ENCODE assay signal across 25 cellular contexts in the genomic region with DNA sequence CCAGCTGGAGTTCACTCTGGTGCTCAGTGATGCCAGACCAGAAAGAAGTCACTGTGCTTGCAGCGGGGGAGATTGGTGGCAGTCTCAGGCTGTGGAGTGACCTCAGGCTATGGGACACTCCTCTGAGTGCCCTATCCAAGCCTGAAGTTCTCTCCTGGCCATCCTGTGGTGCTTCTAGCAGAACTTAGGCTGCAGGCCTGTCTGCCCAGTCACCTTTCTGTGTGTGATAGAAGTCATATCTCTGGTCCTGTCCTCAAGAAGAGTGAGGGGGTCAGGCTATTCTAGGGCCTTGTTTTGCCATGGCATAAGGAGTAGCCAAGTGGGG. TPM values are rescaled to one million over a fixed set of nuclear protein-coding genes. Genes with fewer than 3 reads are reported as not detected.
DNase-seq lines count a peak whose midpoint lies in the region; ATAC-seq and TF ChIP-seq lines count a peak whose summit lies in the region.
"Had no signal": no experiment of that assay in that cellular context is flagged by ENCODE, and none has a peak within 500 bp of the region (broad histone marks: within the 10 kb centered on the region; RNA-seq: fewer than 3 reads in every experiment).

No MANE protein-coding gene starts in this region.

- peak overlapping the region; percentile 87 to 97 (median 94) for H3K27ac ChIP-seq in transverse colon
- no peak overlapping the region for H3K27ac ChIP-seq in right lobe of liver
- H3K27ac ChIP-seq: 22Rv1 had no signal

- peak; percentile 11 for DNase-seq in activated CD4-positive, alpha-beta memory T cell treated with anti-CD3 and anti-CD28 coated beads, Interleukin-2, amount 10 ng/mL, durations not matched to agents 7 days and 5 days
- no peak for DNase-seq in activated CD4-positive, alpha-beta memory T cell treated with anti-CD3 and anti-CD28 coated beads for 36 hours
- DNase-seq in endothelial cell (ENCODE audit: low spot score) (no peak), transverse colon (no peak), NCI-H748 (lab: John Stamatoyannopoulos, UW; ENCODE audit: unreplicated experiment) (no peak), right lobe of liver (no peak)
- DNase-seq: brain microvascular endothelial cell; cortex of kidney; foreskin fibroblast; hippocampal formation; NCI-H1092 treated with DMSO at 0.1 percent for 48 hours; NCI-H2029 treated with DMSO at 0.1 percent for 48 hours; RPMI8226; stimulated activated CD4-positive, alpha-beta T cell treated with anti-CD3 and anti-CD28 coated beads, Interleukin-1b, Interleukin-23, amount 100 ng/mL, for 48 hours; stimulated activated naive CD4-positive, alpha-beta T cell; T1000; upper lobe of left lung had no signal

- no peaks in the 10 kb centered on the region for H3K27me3 Mint-ChIP-seq in activated CD4-positive, alpha-beta memory T cell treated with anti-CD3 and anti-CD28 coated beads, Interleukin-2, amount 10 ng/mL, durations not matched to agents 7 days and 5 days
- H3K27me3 Mint-ChIP-seq in activated CD4-positive, alpha-beta memory T cell treated with anti-CD3 and anti-CD28 coated beads for 36 hours: peaks cover 2% of the 10 kb centered on the region
- H3K27me3 Mint-ChIP-seq in endothelial cell (ENCODE audit: unreplicated experiment) (peaks cover 16% of the 10 kb centered on the region), nephron (ENCODE audit: low read depth) (peaks cover 4% of the 10 kb centered on the region)
- H3K27me3 Mint-ChIP-seq: memory B cell; naive thymus-derived CD4-positive, alpha-beta T cell had no signal

- H3K27ac Mint-ChIP-seq in activated CD4-positive, alpha-beta memory T cell treated with anti-CD3 and anti-CD28 coated beads, Interleukin-2, amount 10 ng/mL, durations not matched to agents 7 days and 5 days: no peak overlapping the region
- no peak overlapping the region for H3K27ac Mint-ChIP-seq in activated CD4-positive, alpha-beta memory T cell treated with anti-CD3 and anti-CD28 coated beads for 36 hours
- H3K27ac Mint-ChIP-seq in endothelial cell (ENCODE audit: unreplicated experiment): peak overlapping the region; percentile 74
- peak overlapping the region in 2 of 3 experiments; percentile 20 to 26 for H3K27ac Mint-ChIP-seq in nephron
- H3K27ac Mint-ChIP-seq: memory B cell; naive thymus-derived CD4-positive, alpha-beta T cell had no signal

- H3K9me3 ChIP-seq in transverse colon (no peaks in the 10 kb centered on the region), right lobe of liver (no peaks in the 10 kb centered on the region)
- H3K9me3 ChIP-seq: upper lobe of left lung had no signal

- CTCF ChIA-PET in activated CD4-positive, alpha-beta memory T cell treated with anti-CD3 and anti-CD28 coated beads, Interleukin-2, amount 10 ng/mL, durations not matched to agents 7 days and 5 days (lab: Charles Lee): no interaction called here
- CTCF ChIA-PET in activated CD4-positive, alpha-beta memory T cell treated with anti-CD3 and anti-CD28 coated beads for 36 hours (lab: Charles Lee): no interaction called here

- H3K4me3 ChIP-seq in transverse colon: no peak overlapping the region
- H3K4me3 ChIP-seq in right lobe of liver: no peak overlapping the region
- H3K4me3 ChIP-seq: upper lobe of left lung had no signal

- ATAC-seq in GM19463 (IDR thresholded peaks at IDR 0.05; ENCODE audit: unreplicated experiment) (no peak), right lobe of liver (no peak)
- ATAC-seq: naive thymus-derived CD4-positive, alpha-beta T cell had no signal

- TF ChIP-seq POLR2A in transverse colon (IDR thresholded peaks at IDR 0.05): no peak
- TF ChIP-seq POLR2A in right lobe of liver (IDR thresholded peaks at IDR 0.05): no peak

- no peaks in the 10 kb centered on the region for H3K36me3 Mint-ChIP-seq in activated CD4-positive, alpha-beta memory T cell treated with anti-CD3 and anti-CD28 coated beads, Interleukin-2, amount 10 ng/mL, durations not matched to agents 7 days and 5 days (ENCODE audit: low read depth)
- H3K36me3 Mint-ChIP-seq in activated CD4-positive, alpha-beta memory T cell treated with anti-CD3 and anti-CD28 coated beads for 36 hours: no peaks in the 10 kb centered on the region
- H3K36me3 Mint-ChIP-seq in endothelial cell (ENCODE audit: low read depth, unreplicated experiment) (peaks cover 2% of the 10 kb centered on the region), nephron (ENCODE audit: low read depth) (peaks cover 28% of the 10 kb centered on the region)
- H3K36me3 Mint-ChIP-seq: memory B cell; naive thymus-derived CD4-positive, alpha-beta T cell had no signal

- no peak for TF ChIP-seq EP300 in transverse colon (IDR thresholded peaks at IDR 0.05; ENCODE audit: low read depth)

- WGBS in transverse colon (ENCODE audit: low coverage in 1 of 2), 2 donors: 83% methylated on average over 1 of the region's 1 CpG; no CpG with 5 or more reads in 1 of the 2 donors
- WGBS in right lobe of liver (ENCODE audit: insufficient coverage, low coverage, low lambda C conversion rate, missing lambda C conversion rate): no CpG with 5 or more reads among the region's 1 CpG

- POLR2A ChIA-PET in activated CD4-positive, alpha-beta memory T cell treated with anti-CD3 and anti-CD28 coated beads, Interleukin-2, amount 10 ng/mL, durations not matched to agents 7 days and 5 days (lab: Charles Lee): no interaction called here
- POLR2A ChIA-PET in activated CD4-positive, alpha-beta memory T cell treated with anti-CD3 and anti-CD28 coated beads for 36 hours (lab: Charles Lee): no interaction called here

- TF ChIP-seq CTCF in endothelial cell (IDR thresholded peaks at IDR 0.05; ENCODE audit: unreplicated experiment): no peak
- TF ChIP-seq CTCF in nephron (IDR thresholded peaks at IDR 0.05; ENCODE audit: unreplicated experiment in 3 of 3): no peak
- no peak for TF ChIP-seq CTCF in transverse colon (IDR thresholded peaks at IDR 0.05)
- no peak for TF ChIP-seq CTCF in right lobe of liver (IDR thresholded peaks at IDR 0.05)

- no peaks in the 10 kb centered on the region for H3K27me3 ChIP-seq in transverse colon
- H3K27me3 ChIP-seq in right lobe of liver: no peaks in the 10 kb centered on the region
- H3K27me3 ChIP-seq: brain microvascular endothelial cell, upper lobe of left lung had no signal

- H3K9me3 Mint-ChIP-seq in activated CD4-positive, alpha-beta memory T cell treated with anti-CD3 and anti-CD28 coated beads, Interleukin-2, amount 10 ng/mL, durations not matched to agents 7 days and 5 days: no peaks in the 10 kb centered on the region
- H3K9me3 Mint-ChIP-seq in activated CD4-positive, alpha-beta memory T cell treated with anti-CD3 and anti-CD28 coated beads for 36 hours: no peaks in the 10 kb centered on the region
- H3K9me3 Mint-ChIP-seq in endothelial cell (ENCODE audit: unreplicated experiment) (no peaks in the 10 kb centered on the region), nephron (no peaks in the 10 kb centered on the region)
- H3K9me3 Mint-ChIP-seq: activated T-helper 2 cell treated with anti-CD3 and anti-CD28 coated beads, Interferon-gamma antibody, Interleukin-2, Interleukin-4, amounts not matched to agents 10 μg/mL and 5 μg/mL and 100 μg/mL, durations not matched to agents 14 hours and 24 hours and 36 hours; memory B cell had no signal

- intact Hi-C loops in activated CD4-positive, alpha-beta memory T cell treated with anti-CD3 and anti-CD28 coated beads for 36 hours (cut with micrococcal nuclease): no loop called here
- intact Hi-C loops in transverse colon (cut with DNase I; ENCODE audit: low total_unique reads): no loop called here
- intact Hi-C loops in right lobe of liver (cut with DNase I): no loop called here

- peaks cover 2% of the 10 kb centered on the region for H3K4me1 Mint-ChIP-seq in activated CD4-positive, alpha-beta memory T cell treated with anti-CD3 and anti-CD28 coated beads, Interleukin-2, amount 10 ng/mL, durations not matched to agents 7 days and 5 days
- H3K4me1 Mint-ChIP-seq in activated CD4-positive, alpha-beta memory T cell treated with anti-CD3 and anti-CD28 coated beads for 36 hours (ENCODE audit: low read depth): peaks cover 3% of the 10 kb centered on the region
- peaks cover 18% of the 10 kb centered on the region for H3K4me1 Mint-ChIP-seq in endothelial cell (ENCODE audit: unreplicated experiment)
- H3K4me1 Mint-ChIP-seq in nephron: peaks cover 80% of the 10 kb centered on the region

- H3K4me3 Mint-ChIP-seq in activated CD4-positive, alpha-beta memory T cell treated with anti-CD3 and anti-CD28 coated beads, Interleukin-2, amount 10 ng/mL, durations not matched to agents 7 days and 5 days: no peak overlapping the region
- H3K4me3 Mint-ChIP-seq in activated CD4-positive, alpha-beta memory T cell treated with anti-CD3 and anti-CD28 coated beads for 36 hours: no peak overlapping the region
- H3K4me3 Mint-ChIP-seq in endothelial cell (ENCODE audit: unreplicated experiment) (peak overlapping the region; percentile 18), nephron (no peak overlapping the region)
- H3K4me3 Mint-ChIP-seq: memory B cell; naive thymus-derived CD4-positive, alpha-beta T cell had no signal

- in situ Hi-C loops in transverse colon (cut with MboI; ENCODE audit: low pct_ligation_motif_present in 1 of 4, low pct_unique_long_range_greater_than_20kb in 1 of 4, low sequenced_read_pairs in 3 of 4): loop anchor here in 1 of 4 donors (25.0 kb wide), 1 partner anchor 271 kb away; a partner anchor contains a TSS

- peaks cover 26 to 57% (median 39%) of the 10 kb centered on the region in 4 donors for H3K4me1 ChIP-seq in transverse colon
- no peaks in the 10 kb centered on the region for H3K4me1 ChIP-seq in right lobe of liver

- H3K36me3 ChIP-seq in transverse colon (no peaks in the 10 kb centered on the region), right lobe of liver (no peaks in the 10 kb centered on the region)
- H3K36me3 ChIP-seq: upper lobe of left lung had no signal

RNA-seq across cellular contexts. Expression of a gene that starts 9.3 kb away (rescaled TPM):
- not detected for total RNA-seq in activated CD4-positive, alpha-beta memory T cell treated with anti-CD3 and anti-CD28 coated beads, Interleukin-2, amount 10 ng/mL, durations not matched to agents 7 days and 5 days
- total RNA-seq in activated CD4-positive, alpha-beta memory T cell treated with anti-CD3 and anti-CD28 coated beads for 36 hours: not detected
- total RNA-seq in endothelial cell (ENCODE audit: unreplicated experiment): 8.5 TPM
- total RNA-seq in transverse colon: 10 to 100 TPM in 3 of 4 donors, 1 to 10 TPM in 1; 9.7 to 43.4 (median 19.7) TPM
- under 1 TPM in 4 of 6 experiments, not detected in 2; 0.24 to 0.95 (median 0.40) TPM for total RNA-seq in right lobe of liver
- total RNA-seq: HT1080, NCI-H460 had no signal

RNA-seq across cellular contexts. Expression of a gene that starts 27.4 kb away (rescaled TPM):
- under 1 TPM; 0.10 to 0.28 TPM for total RNA-seq in activated CD4-positive, alpha-beta memory T cell treated with anti-CD3 and anti-CD28 coated beads, Interleukin-2, amount 10 ng/mL, durations not matched to agents 7 days and 5 days
- 1 to 10 TPM; 1.3 to 1.5 TPM for total RNA-seq in activated CD4-positive, alpha-beta memory T cell treated with anti-CD3 and anti-CD28 coated beads for 36 hours
- total RNA-seq in endothelial cell (ENCODE audit: unreplicated experiment): 0.13 TPM
- 10 to 100 TPM in 2 of 4 donors, 1 to 10 TPM in 1, not detected in 1; 1.6 to 48.3 (median 14.5) TPM for total RNA-seq in transverse colon
- under 1 TPM; 0.31 to 0.59 (median 0.36) TPM for total RNA-seq in right lobe of liver

RNA-seq across cellular contexts. Expression of a gene that starts 39.1 kb away (rescaled TPM):
- total RNA-seq in activated CD4-positive, alpha-beta memory T cell treated with anti-CD3 and anti-CD28 coated beads, Interleukin-2, amount 10 ng/mL, durations not matched to agents 7 days and 5 days: 10 to 100 TPM in 1 of 2 experiments, 1 to 10 TPM in 1; 9.7 to 10.5 TPM
- 1 to 10 TPM; 6.0 to 6.1 TPM for total RNA-seq in activated CD4-positive, alpha-beta memory T cell treated with anti-CD3 and anti-CD28 coated beads for 36 hours
- 9.9 TPM for total RNA-seq in endothelial cell (ENCODE audit: unreplicated experiment)
- total RNA-seq in transverse colon: 10 to 100 TPM; 22.1 to 53.5 (median 32.7) TPM
- 10 to 100 TPM; 11.5 to 23.2 (median 16.5) TPM for total RNA-seq in right lobe of liver

Comparison
In these comparisons a context has a peak if more than half of its experiments do, and no peak if none do; other contexts are left out.
1. H3K27ac Mint-ChIP-seq: peak in endothelial cell (single experiment) and nephron (2 of 3); none in activated CD4-positive, alpha-beta memory T cell treated with anti-CD3 and anti-CD28 coated beads, Interleukin-2, amount 10 ng/mL, durations not matched to agents 7 days and 5 days (single experiment) and activated CD4-positive, alpha-beta memory T cell treated with anti-CD3 and anti-CD28 coated beads for 36 hours (single experiment).
2. H3K27ac ChIP-seq: peak in transverse colon (4 of 4); none in right lobe of liver (0 of 3).